1 cellular context compared by ENCODE assay signal in the genomic region with DNA sequence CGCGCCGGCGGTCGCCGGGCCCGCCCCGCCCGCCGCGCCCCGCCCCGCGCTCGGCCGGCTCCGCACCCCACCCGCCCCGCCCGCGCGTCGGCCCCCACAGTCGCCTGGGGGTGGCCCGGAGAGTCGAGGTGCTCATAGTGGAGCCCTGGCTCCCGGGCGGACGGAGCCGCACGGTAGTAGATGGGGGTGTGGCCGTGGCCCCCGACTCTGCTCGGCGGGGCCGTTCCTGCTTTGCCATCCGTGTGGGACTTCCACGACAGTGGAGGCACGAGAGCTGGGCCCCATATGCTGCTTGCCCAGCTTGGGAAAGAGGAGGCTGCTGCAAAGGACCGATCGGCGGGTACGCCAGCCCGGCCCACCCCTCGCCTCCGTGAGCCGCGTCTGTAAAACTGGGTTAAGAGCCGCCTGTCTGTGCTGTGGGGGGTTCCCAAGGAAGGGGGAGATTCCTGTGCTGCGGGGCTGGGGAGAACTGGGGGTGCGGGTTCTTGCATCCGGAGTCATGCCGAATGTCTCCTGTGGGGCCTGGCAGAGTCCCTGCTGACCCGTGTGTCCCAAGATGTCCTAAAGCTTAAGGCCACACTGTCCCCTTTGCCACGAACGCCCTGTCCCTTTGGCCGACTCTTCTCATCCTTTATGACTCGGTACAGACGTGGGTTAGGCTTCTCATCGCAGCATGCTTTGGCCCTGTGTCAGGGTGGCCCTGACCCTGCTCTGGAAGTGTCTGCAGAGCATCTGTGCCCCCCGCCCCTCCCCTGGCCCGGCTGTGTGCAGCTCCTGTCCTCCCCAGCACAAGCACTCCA.
A peak's percentile ranks its signal among the peaks of the same experiment; 100 is the strongest.
TF ChIP-seq lines count a peak whose summit lies in the region.

OPRL1 (plus strand) TSS at position 70 of the 800 bp plus-strand sequence. CDS start 12,639 bp downstream, outside the sequence.

TF ChIP-seq in WTC11, 78 proteins besides CTCF, POLR2A, EP300 and RAD21 (continued from another document):
- TF ChIP-seq, protein P1, sequence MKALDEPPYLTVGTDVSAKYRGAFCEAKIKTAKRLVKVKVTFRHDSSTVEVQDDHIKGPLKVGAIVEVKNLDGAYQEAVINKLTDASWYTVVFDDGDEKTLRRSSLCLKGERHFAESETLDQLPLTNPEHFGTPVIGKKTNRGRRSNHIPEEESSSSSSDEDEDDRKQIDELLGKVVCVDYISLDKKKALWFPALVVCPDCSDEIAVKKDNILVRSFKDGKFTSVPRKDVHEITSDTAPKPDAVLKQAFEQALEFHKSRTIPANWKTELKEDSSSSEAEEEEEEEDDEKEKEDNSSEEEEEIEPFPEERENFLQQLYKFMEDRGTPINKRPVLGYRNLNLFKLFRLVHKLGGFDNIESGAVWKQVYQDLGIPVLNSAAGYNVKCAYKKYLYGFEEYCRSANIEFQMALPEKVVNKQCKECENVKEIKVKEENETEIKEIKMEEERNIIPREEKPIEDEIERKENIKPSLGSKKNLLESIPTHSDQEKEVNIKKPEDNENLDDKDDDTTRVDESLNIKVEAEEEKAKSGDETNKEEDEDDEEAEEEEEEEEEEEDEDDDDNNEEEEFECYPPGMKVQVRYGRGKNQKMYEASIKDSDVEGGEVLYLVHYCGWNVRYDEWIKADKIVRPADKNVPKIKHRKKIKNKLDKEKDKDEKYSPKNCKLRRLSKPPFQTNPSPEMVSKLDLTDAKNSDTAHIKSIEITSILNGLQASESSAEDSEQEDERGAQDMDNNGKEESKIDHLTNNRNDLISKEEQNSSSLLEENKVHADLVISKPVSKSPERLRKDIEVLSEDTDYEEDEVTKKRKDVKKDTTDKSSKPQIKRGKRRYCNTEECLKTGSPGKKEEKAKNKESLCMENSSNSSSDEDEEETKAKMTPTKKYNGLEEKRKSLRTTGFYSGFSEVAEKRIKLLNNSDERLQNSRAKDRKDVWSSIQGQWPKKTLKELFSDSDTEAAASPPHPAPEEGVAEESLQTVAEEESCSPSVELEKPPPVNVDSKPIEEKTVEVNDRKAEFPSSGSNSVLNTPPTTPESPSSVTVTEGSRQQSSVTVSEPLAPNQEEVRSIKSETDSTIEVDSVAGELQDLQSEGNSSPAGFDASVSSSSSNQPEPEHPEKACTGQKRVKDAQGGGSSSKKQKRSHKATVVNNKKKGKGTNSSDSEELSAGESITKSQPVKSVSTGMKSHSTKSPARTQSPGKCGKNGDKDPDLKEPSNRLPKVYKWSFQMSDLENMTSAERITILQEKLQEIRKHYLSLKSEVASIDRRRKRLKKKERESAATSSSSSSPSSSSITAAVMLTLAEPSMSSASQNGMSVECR (CRISPR knock-in tag; IDR thresholded peaks at IDR 0.05; ENCODE audit: borderline replicate concordance) = no peak; the same call in 1 of the 2 replicates
- TF ChIP-seq, protein P2, sequence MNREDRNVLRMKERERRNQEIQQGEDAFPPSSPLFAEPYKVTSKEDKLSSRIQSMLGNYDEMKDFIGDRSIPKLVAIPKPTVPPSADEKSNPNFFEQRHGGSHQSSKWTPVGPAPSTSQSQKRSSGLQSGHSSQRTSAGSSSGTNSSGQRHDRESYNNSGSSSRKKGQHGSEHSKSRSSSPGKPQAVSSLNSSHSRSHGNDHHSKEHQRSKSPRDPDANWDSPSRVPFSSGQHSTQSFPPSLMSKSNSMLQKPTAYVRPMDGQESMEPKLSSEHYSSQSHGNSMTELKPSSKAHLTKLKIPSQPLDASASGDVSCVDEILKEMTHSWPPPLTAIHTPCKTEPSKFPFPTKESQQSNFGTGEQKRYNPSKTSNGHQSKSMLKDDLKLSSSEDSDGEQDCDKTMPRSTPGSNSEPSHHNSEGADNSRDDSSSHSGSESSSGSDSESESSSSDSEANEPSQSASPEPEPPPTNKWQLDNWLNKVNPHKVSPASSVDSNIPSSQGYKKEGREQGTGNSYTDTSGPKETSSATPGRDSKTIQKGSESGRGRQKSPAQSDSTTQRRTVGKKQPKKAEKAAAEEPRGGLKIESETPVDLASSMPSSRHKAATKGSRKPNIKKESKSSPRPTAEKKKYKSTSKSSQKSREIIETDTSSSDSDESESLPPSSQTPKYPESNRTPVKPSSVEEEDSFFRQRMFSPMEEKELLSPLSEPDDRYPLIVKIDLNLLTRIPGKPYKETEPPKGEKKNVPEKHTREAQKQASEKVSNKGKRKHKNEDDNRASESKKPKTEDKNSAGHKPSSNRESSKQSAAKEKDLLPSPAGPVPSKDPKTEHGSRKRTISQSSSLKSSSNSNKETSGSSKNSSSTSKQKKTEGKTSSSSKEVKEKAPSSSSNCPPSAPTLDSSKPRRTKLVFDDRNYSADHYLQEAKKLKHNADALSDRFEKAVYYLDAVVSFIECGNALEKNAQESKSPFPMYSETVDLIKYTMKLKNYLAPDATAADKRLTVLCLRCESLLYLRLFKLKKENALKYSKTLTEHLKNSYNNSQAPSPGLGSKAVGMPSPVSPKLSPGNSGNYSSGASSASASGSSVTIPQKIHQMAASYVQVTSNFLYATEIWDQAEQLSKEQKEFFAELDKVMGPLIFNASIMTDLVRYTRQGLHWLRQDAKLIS (CRISPR knock-in tag; IDR thresholded peaks at IDR 0.05; ENCODE audit: borderline replicate concordance) = no peak
- TF ChIP-seq, protein P3, sequence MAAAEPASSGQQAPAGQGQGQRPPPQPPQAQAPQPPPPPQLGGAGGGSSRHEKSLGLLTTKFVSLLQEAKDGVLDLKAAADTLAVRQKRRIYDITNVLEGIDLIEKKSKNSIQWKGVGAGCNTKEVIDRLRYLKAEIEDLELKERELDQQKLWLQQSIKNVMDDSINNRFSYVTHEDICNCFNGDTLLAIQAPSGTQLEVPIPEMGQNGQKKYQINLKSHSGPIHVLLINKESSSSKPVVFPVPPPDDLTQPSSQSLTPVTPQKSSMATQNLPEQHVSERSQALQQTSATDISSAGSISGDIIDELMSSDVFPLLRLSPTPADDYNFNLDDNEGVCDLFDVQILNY (CRISPR knock-in tag; IDR thresholded peaks at IDR 0.05) = 0 out of 2 replicates have a peak, but pooled peaks have one; percentile 5
- TF ChIP-seq FOXP1 (CRISPR knock-in tag; IDR thresholded peaks at IDR 0.05; ENCODE audit: borderline replicate concordance) = peak; percentile 5; the same call in 1 of the 2 replicates
